Comparison of ENCODE assay signal across 8 cellular contexts in genomic region chr3:129934234-129935123, GRCh38. TPM values are rescaled to one million over a fixed set of nuclear protein-coding genes. Genes with fewer than 3 reads are reported as not detected.
DNase-seq lines count a peak whose midpoint lies in the region; ATAC-seq and TF ChIP-seq lines count a peak whose summit lies in the region.

No MANE protein-coding gene starts in this region.

- no peak overlapping the region for H3K9ac ChIP-seq in skeletal muscle satellite cell (ENCODE audit: low read depth, low read length)

- H3K4me2 ChIP-seq in skeletal muscle satellite cell (ENCODE audit: low read length): peak overlapping the region; percentile 62

- ATAC-seq in left ventricle myocardium superior (peak; percentile 75), GM19455 (IDR thresholded peaks at IDR 0.05; ENCODE audit: unreplicated experiment) (no peak)

- intact Hi-C loops in left ventricle myocardium superior (cut with micrococcal nuclease): loop anchor here (5.0 to 10.0 kb wide), 2 partner anchors 287 to 550 kb away; no protein-coding TSS in a partner anchor

- no peak overlapping the region for H3K4me3 ChIP-seq in skeletal muscle satellite cell (ENCODE audit: low read length)

- H3K36me3 ChIP-seq in skeletal muscle satellite cell (ENCODE audit: insufficient read depth, low read length): no peaks in the 10 kb centered on the region

- peak; percentile 81 for TF ChIP-seq CTCF in GM12872 (IDR thresholded peaks at IDR 0.05; ENCODE audit: insufficient read depth, low read depth, low read length)

- H3K9me3 ChIP-seq in skeletal muscle satellite cell (replicated peaks; ENCODE audit: low read length): peaks cover under 1% of the 10 kb centered on the region

- peaks cover 3% of the 10 kb centered on the region for H3K4me1 ChIP-seq in skeletal muscle satellite cell (ENCODE audit: control insufficient read depth, insufficient read depth, low read length)

- DNase-seq in AG08396 (ENCODE audit: low spot score) (peak; percentile 60), NCI-H69 (lab: John Stamatoyannopoulos, UW) (peak; percentile 15), left ventricle myocardium superior (peak; percentile 43), GDM1 (lab: John Stamatoyannopoulos, UW) (no peak)
- DNase-seq in activated effector memory CD4-positive, alpha-beta T cell treated with anti-CD3 and anti-CD28 coated beads, Interleukin-2, amount 50 U/mL, for 16 hours: peak; percentile 73

- H3K27me3 ChIP-seq in skeletal muscle satellite cell (ENCODE audit: control insufficient read depth, insufficient read depth, low read length): peaks cover 10% of the 10 kb centered on the region

RNA-seq across cellular contexts. Expression of gene TRH, which starts 40.0 kb away (rescaled TPM):
- not detected for total RNA-seq in left ventricle myocardium superior
- not detected in 2 replicates for total RNA-seq in skeletal muscle satellite cell (2012; rRNA removed)

RNA-seq across cellular contexts. Expression of gene TMCC1, which starts 41.0 kb away (rescaled TPM):
- 28.4 TPM for total RNA-seq in left ventricle myocardium superior
- total RNA-seq in skeletal muscle satellite cell (2012; rRNA removed): 7.1 and 13.3 TPM in 2 replicates
